Comparison of ENCODE assay signal across 21 cellular contexts in the genomic region with DNA sequence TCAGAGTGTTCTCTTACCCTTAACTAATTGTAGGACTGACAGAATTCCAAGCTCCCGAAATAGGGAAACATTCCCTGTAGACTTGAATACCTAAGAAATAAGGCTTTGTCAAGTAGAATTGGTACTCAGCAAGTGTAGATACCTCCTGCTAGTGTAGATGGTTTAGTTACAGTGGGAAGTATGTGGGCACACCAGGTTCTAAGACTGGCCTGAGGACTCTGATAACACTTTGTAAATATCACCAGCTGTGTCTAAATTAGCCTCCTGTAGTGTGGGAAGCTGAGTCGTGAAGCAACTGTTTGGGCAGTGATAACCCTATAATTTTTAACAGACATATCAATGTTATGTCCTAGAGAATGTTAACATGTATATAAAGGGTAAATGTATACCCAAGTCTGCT.
DNase-seq lines count a peak whose midpoint lies in the region; ATAC-seq and TF ChIP-seq lines count a peak whose summit lies in the region.
"Had no signal": no experiment of that assay in that cellular context is flagged by ENCODE, and none has a peak within 500 bp of the region (broad histone marks: within the 10 kb centered on the region; RNA-seq: fewer than 3 reads in every experiment).

No MANE protein-coding gene starts in this region.

- no peaks in the 10 kb centered on the region for H3K79me2 ChIP-seq in GM23338 (replicated peaks; ENCODE audit: insufficient read depth)

- H3K27ac Mint-ChIP-seq in GM23338 (no peak overlapping the region), endodermal cell (no peak overlapping the region)
- H3K27ac Mint-ChIP-seq: CD4-positive, alpha-beta memory T cell had no signal

- peaks cover 30% of the 10 kb centered on the region for H3K4me1 ChIP-seq in GM23338 (ENCODE audit: insufficient read depth)
- peaks cover 4% of the 10 kb centered on the region for H3K4me1 ChIP-seq in endodermal cell (ENCODE audit: control insufficient read depth, insufficient read depth, low read length)

- peaks cover 2% of the 10 kb centered on the region for H3K27me3 Mint-ChIP-seq in GM23338 (ENCODE audit: insufficient read depth, low read depth, poor library complexity)
- H3K27me3 Mint-ChIP-seq in endodermal cell (ENCODE audit: insufficient read depth), result no peaks in the 10 kb centered on the region

- peaks cover 62% of the 10 kb centered on the region for H3K4me1 Mint-ChIP-seq in GM23338
- peaks cover 31% of the 10 kb centered on the region for H3K4me1 Mint-ChIP-seq in endodermal cell
- H3K4me1 Mint-ChIP-seq: CD4-positive, alpha-beta memory T cell had no signal

- no peak overlapping the region for H3K4me3 ChIP-seq in GM23338
- H3K4me3 ChIP-seq in endodermal cell (ENCODE audit: low read length), result no peak overlapping the region

- H3K4me3 Mint-ChIP-seq in GM23338, result no peak overlapping the region
- H3K4me3 Mint-ChIP-seq in endodermal cell, result no peak overlapping the region
- H3K4me3 Mint-ChIP-seq: CD4-positive, alpha-beta memory T cell had no signal

- H2AFZ ChIP-seq in GM23338, result no peak overlapping the region

- TF ChIP-seq CTCF in GM23338 (conservative IDR thresholded peaks at IDR 0.05; ENCODE audit: low read depth in 2 of 2) (no peak), endodermal cell (conservative IDR thresholded peaks at IDR 0.05) (no peak)

- 21% methylated on average over 2 of the region's 2 CpGs; no CpG with 5 or more reads in 1 of the 2 experiments for WGBS in endodermal cell (ENCODE audit: insufficient coverage in 1 of 2, insufficient read length in 1 of 2), 2 experiments

- 0 out of 2 replicates have a peak, but pooled peaks cover 5% of the 10 kb centered on the region for H3K9me2 ChIP-seq in GM23338 (ENCODE audit: insufficient read depth)

- DNase-seq in NCI-H345 (lab: John Stamatoyannopoulos, UW) (peak; percentile 3), NCI-H345 treated with DMSO at 0.1 percent for 48 hours (lab: John Stamatoyannopoulos, UW; ENCODE audit: unreplicated experiment) (no peak), GM23338 (ENCODE audit: low spot score) (no peak), NCI-H146 treated with DMSO at 0.1 percent for 48 hours (lab: John Stamatoyannopoulos, UW; ENCODE audit: unreplicated experiment) (peak; percentile 76), endodermal cell (peak; percentile 59), NAMALWA (ENCODE audit: low spot score) (no peak)
- DNase-seq: 8988T; Calu3; CD4-positive, alpha-beta memory T cell; DMS79; HCEC 1CT; KBM-7; NCI-H1048; NCI-H1694 treated with DMSO at 0.1 percent for 48 hours; NCI-H2107; NCI-H446; NCI-H82; SHP77 treated with DMSO at 0.1 percent for 48 hours had no signal

- H3K36me3 ChIP-seq in GM23338 (ENCODE audit: insufficient read depth), result no peaks in the 10 kb centered on the region
- no peaks in the 10 kb centered on the region for H3K36me3 ChIP-seq in endodermal cell (ENCODE audit: control insufficient read depth, insufficient read depth, low read length)

- H3F3A ChIP-seq in GM23338 (replicated peaks; ENCODE audit: low read depth), result no peaks in the 10 kb centered on the region

- no peaks in the 10 kb centered on the region; the same call in 2 of the 3 replicates for H3K36me3 Mint-ChIP-seq in GM23338 (ENCODE audit: low read depth)
- H3K36me3 Mint-ChIP-seq in endodermal cell (ENCODE audit: low read depth), result no peaks in the 10 kb centered on the region
- H3K36me3 Mint-ChIP-seq: CD4-positive, alpha-beta memory T cell had no signal

- H3K27ac ChIP-seq in GM23338 (ENCODE audit: low read depth) (no peak overlapping the region), endodermal cell (ENCODE audit: low read depth, low read length) (no peak overlapping the region)

- H4K20me1 ChIP-seq in GM23338 (replicated peaks; ENCODE audit: insufficient read depth), result no peaks in the 10 kb centered on the region

- no peaks in the 10 kb centered on the region for H3K9me3 ChIP-seq in endodermal cell (ENCODE audit: control insufficient read depth, low read length)

- no peaks in the 10 kb centered on the region for H3K9me3 Mint-ChIP-seq in GM23338
- H3K9me3 Mint-ChIP-seq in endodermal cell, result no peaks in the 10 kb centered on the region

- no peak overlapping the region for H3K9ac ChIP-seq in endodermal cell (ENCODE audit: extremely low read depth, low read length, poor library complexity, severe bottlenecking)

- peak; percentile 24; the same call in 2 of the 3 replicates for ATAC-seq in GM23338
- ATAC-seq in HG03095 (IDR thresholded peaks at IDR 0.05; ENCODE audit: unreplicated experiment), result no peak
- no peak for ATAC-seq in GM21576 (IDR thresholded peaks at IDR 0.05; ENCODE audit: unreplicated experiment)
- ATAC-seq: SK-N-SH treated with all-trans-retinoic acid at 6 μM for 48 hours had no signal

- H3K4me2 ChIP-seq in GM23338, result no peak overlapping the region

- H3K27me3 ChIP-seq in GM23338 (ENCODE audit: insufficient read depth) (no peaks in the 10 kb centered on the region), endodermal cell (ENCODE audit: control insufficient read depth, insufficient read depth, low read length, poor library complexity, severe bottlenecking) (no peaks in the 10 kb centered on the region)

TF ChIP-seq in GM23338, 12 proteins besides CTCF, POLR2A, EP300 and RAD21:
- TF ChIP-seq POLR2AphosphoS5 (IDR thresholded peaks at IDR 0.05; ENCODE audit: low read depth) (no peak), ZNF462 (CRISPR knock-in tag; IDR thresholded peaks at IDR 0.05) (0 out of 2 replicates have a peak, but pooled peaks have one; percentile 13)
TF ChIP-seq in GM23338: peak in this region for 1.

Comparison
In these comparisons a context has a peak if more than half of its experiments do, and no peak if none do; other contexts are left out.
1. DNase-seq: peak in NCI-H345 (single experiment), NCI-H146 treated with DMSO at 0.1 percent for 48 hours (single experiment) and endodermal cell (single experiment); none in NCI-H345 treated with DMSO at 0.1 percent for 48 hours (single experiment), GM23338 (single experiment) and NAMALWA (single experiment).